ENCODE assay signal across 9 cellular contexts in the genomic region with DNA sequence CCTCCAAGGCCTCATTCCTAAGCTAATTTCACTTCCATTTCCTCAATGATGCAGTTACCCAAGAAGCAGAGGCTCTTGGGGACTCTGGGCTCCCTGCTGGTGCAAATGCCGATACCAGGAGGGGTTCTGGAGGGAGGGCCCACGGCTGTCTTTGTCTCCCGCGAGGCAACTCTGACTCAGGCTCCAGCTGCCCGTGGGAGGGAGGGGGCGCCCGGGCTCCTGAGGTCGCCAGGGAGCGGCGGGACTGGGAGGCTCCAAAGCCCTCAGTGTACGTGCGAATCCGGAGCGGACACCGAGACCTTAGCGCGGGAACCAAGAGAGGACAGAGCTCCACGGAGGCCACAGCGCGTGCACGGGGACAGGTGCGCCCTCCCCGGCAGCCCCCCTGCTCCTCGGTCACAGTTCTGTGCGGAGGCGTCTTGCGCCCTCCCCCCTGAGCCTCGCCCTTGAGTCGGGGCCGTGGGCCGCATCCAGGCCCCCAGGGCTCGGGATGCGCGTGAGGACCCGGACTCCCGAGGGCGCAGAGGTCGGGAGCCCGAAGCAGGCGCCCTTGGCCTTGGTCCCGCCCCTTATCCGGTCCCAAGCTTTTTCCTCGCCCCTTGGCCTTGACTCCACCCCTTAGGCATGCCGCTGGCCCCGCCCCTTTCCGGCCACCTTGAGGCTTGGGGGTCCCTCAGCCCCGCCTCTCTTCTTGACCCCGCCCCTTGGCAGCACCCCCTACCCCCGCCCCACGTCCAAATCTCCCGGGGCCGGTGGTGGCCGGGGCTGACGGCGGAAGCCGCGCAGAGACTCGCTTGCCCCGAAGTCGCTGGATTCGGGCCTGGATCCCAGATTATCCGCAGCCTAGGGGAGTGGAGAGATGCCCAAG. TPM values are rescaled to one million over a fixed set of nuclear protein-coding genes. Genes with fewer than 3 reads are reported as not detected.
DNase-seq lines count a peak whose midpoint lies in the region; ATAC-seq and TF ChIP-seq lines count a peak whose summit lies in the region.
"Had no signal": no experiment of that assay in that cellular context is flagged by ENCODE, and none has a peak within 500 bp of the region (broad histone marks: within the 10 kb centered on the region; RNA-seq: fewer than 3 reads in every experiment).

No MANE protein-coding gene starts in this region.

- peaks cover 0 to 26% (median 14%) of the 10 kb centered on the region in 3 donors for H3K4me1 Mint-ChIP-seq in CD8-positive, alpha-beta memory T cell

- no peaks in the 10 kb centered on the region for H3K9me3 Mint-ChIP-seq in CD8-positive, alpha-beta memory T cell

- peaks cover 14% of the 10 kb centered on the region for H3K27me3 ChIP-seq in CD8-positive, alpha-beta memory T cell (ENCODE audit: insufficient read depth, low read length, poor library complexity, severe bottlenecking)
- H3K27me3 ChIP-seq in HUES64 (ENCODE audit: insufficient read depth, low read length) (peaks cover 85% of the 10 kb centered on the region), cardiac muscle cell (peaks cover 70% of the 10 kb centered on the region), psoas muscle (ENCODE audit: insufficient read depth in 3 of 3, low read length in 2 of 3) (peaks cover 0 to 36% (median 10%) of the 10 kb centered on the region in 3 donors)

- POLR2A ChIA-PET in CD8-positive, alpha-beta memory T cell (lab: Charles Lee) = interaction anchor here (1.4 to 1.5 kb wide), 2 partner anchors 12 to 21 kb away, joined by 8 to 10 read pairs; no protein-coding TSS in a partner anchor

- H3K9ac ChIP-seq in HUES64 (ENCODE audit: low read depth, low read length) = peak overlapping the region; percentile 51; the same call in 1 of the 2 replicates

- peak overlapping the region; percentile 67 for H3K4me3 ChIP-seq in CD8-positive, alpha-beta memory T cell (ENCODE audit: low read length)
- H3K4me3 ChIP-seq in HUES64 (ENCODE audit: low read length) (peak overlapping the region; percentile 58), cardiac muscle cell (peak overlapping the region; percentile 35), psoas muscle (peak overlapping the region; percentile 68)
- H3K4me3 ChIP-seq: SJSA1 had no signal

- intact Hi-C loops in psoas muscle (cut with DNase I) = no loop called here

- peak in 3 of 5 donors; percentile 35 to 67 (median 46) for DNase-seq in CD8-positive, alpha-beta memory T cell
- DNase-seq in activated T-cell treated with anti-CD3 and anti-CD28 coated beads, Interleukin-2, amount 50 U/mL, for 48 hours = peak; percentile 66 to 73
- peak; percentile 47 to 75 for DNase-seq in cardiac muscle cell (ENCODE audit: low read depth in 1 of 2, low spot score in 1 of 2)
- peak; percentile 64 to 78 for DNase-seq in psoas muscle
- no peak for DNase-seq in NCI-H2227 treated with DMSO at 0.1 percent for 48 hours (lab: John Stamatoyannopoulos, UW)
- no peak for DNase-seq in NCI-H446 treated with DMSO at 0.1 percent for 48 hours (lab: John Stamatoyannopoulos, UW)

- no peak for TF ChIP-seq CTCF in cardiac muscle cell (IDR thresholded peaks at IDR 0.05; ENCODE audit: low read depth, low read length)
- no peak for TF ChIP-seq CTCF in psoas muscle (IDR thresholded peaks at IDR 0.05)

- ATAC-seq in GM19397 (IDR thresholded peaks at IDR 0.05; ENCODE audit: unreplicated experiment) = peak; percentile 47
- peak; percentile 56 to 63 (median 59) for ATAC-seq in psoas muscle

- H3K4me1 ChIP-seq in CD8-positive, alpha-beta memory T cell (ENCODE audit: insufficient read depth, low read length) = peaks cover 20% of the 10 kb centered on the region
- H3K4me1 ChIP-seq in HUES64 (ENCODE audit: insufficient read depth, low read length) (0 out of 2 replicates have a peak, but pooled peaks cover 4% of the 10 kb centered on the region), cardiac muscle cell (ENCODE audit: low read depth) (peaks cover 5% of the 10 kb centered on the region), psoas muscle (peaks cover 6% of the 10 kb centered on the region)

- CTCF ChIA-PET in CD8-positive, alpha-beta memory T cell (lab: Charles Lee) = interaction anchor here (0.9 to 2.1 kb wide), 2 partner anchors 12 to 21 kb away, joined by 3 to 7 read pairs; no protein-coding TSS in a partner anchor

- H3K4me3 Mint-ChIP-seq in CD8-positive, alpha-beta memory T cell = peak overlapping the region; percentile 45 to 75 (median 65)

- no peak overlapping the region for H3K27ac ChIP-seq in CD8-positive, alpha-beta memory T cell (ENCODE audit: low read depth, low read length)
- H3K27ac ChIP-seq in HUES64 (ENCODE audit: low read depth, low read length) (peak overlapping the region; percentile 35; the same call in 1 of the 2 replicates), cardiac muscle cell (no peak overlapping the region), psoas muscle (no peak overlapping the region)
- H3K27ac ChIP-seq: SJSA1 had no signal

- peaks cover 9 to 12% of the 10 kb centered on the region in 2 donors for H3K27me3 Mint-ChIP-seq in CD8-positive, alpha-beta memory T cell

- H3K36me3 ChIP-seq in CD8-positive, alpha-beta memory T cell (ENCODE audit: insufficient read depth, low read length) = no peaks in the 10 kb centered on the region
- H3K36me3 ChIP-seq in HUES64 (ENCODE audit: insufficient read depth, low read length) = no peaks in the 10 kb centered on the region
- no peaks in the 10 kb centered on the region for H3K36me3 ChIP-seq in cardiac muscle cell
- no peaks in the 10 kb centered on the region for H3K36me3 ChIP-seq in psoas muscle (ENCODE audit: insufficient read depth in 1 of 2, low read depth in 1 of 2)
- H3K36me3 ChIP-seq: SJSA1 had no signal

- 7% methylated on average over 62 of the region's 62 CpGs for WGBS in HUES64
- WGBS in psoas muscle, 3 donors = 3 to 10% (median 4%) methylated on average over 45 to 62 of the region's 62 CpGs

- H3K27ac Mint-ChIP-seq in CD8-positive, alpha-beta memory T cell = peak overlapping the region in 4 of 8 donors; percentile 24 to 77 (median 42)

- H3K9me3 ChIP-seq in CD8-positive, alpha-beta memory T cell (ENCODE audit: low read length) = no peaks in the 10 kb centered on the region
- no peaks in the 10 kb centered on the region for H3K9me3 ChIP-seq in HUES64 (ENCODE audit: insufficient read depth, low read depth, low read length)
- no peaks in the 10 kb centered on the region for H3K9me3 ChIP-seq in cardiac muscle cell (ENCODE audit: low read depth)
- no peaks in the 10 kb centered on the region for H3K9me3 ChIP-seq in psoas muscle
- H3K9me3 ChIP-seq: SJSA1 had no signal

- no peaks in the 10 kb centered on the region for H3K36me3 Mint-ChIP-seq in CD8-positive, alpha-beta memory T cell

RNA-seq across cellular contexts. Expression of gene SHISA8, which starts 4.7 kb away (rescaled TPM):
- total RNA-seq in CD8-positive, alpha-beta memory T cell = 1 to 10 TPM; 1.3 to 1.4 TPM
- not detected for polyA plus RNA-seq in CD8-positive, alpha-beta memory T cell
- polyA plus RNA-seq in HUES64 (2013, experiment 1 of 2) = not detected
- polyA plus RNA-seq in HUES64 (2013, experiment 2 of 2) = 0.76 TPM
- not detected in 2 replicates for total RNA-seq in cardiac muscle cell
- polyA plus RNA-seq in cardiac muscle cell = 0.16 TPM in 1 of 2 replicates, not detected in the other
- total RNA-seq in psoas muscle = under 1 TPM in 3 of 4 donors, not detected in 1; 0.15 to 0.26 (median 0.26) TPM
- not detected for polyA plus RNA-seq in psoas muscle
- total RNA-seq: SJSA1 had no signal

RNA-seq across cellular contexts. Expression of gene TNFRSF13C, which starts 7.0 kb away (rescaled TPM):
- 1 to 10 TPM; 5.4 to 5.9 TPM for total RNA-seq in CD8-positive, alpha-beta memory T cell
- polyA plus RNA-seq in CD8-positive, alpha-beta memory T cell = 2.0 TPM
- 0.50 TPM for polyA plus RNA-seq in HUES64 (2013, experiment 1 of 2)
- polyA plus RNA-seq in HUES64 (2013, experiment 2 of 2) = 0.89 TPM
- total RNA-seq in cardiac muscle cell = 0.14 and 1.9 TPM in 2 replicates
- 1.1 TPM in 2 replicates for polyA plus RNA-seq in cardiac muscle cell
- 1 to 10 TPM in 1 of 4 donors, under 1 TPM in 3; 0.20 to 1.4 (median 0.38) TPM for total RNA-seq in psoas muscle
- under 1 TPM in 2 of 3 donors, not detected in 1; 0.01 to 0.05 TPM for polyA plus RNA-seq in psoas muscle

RNA-seq across cellular contexts. Expression of gene CENPM, which starts 27.4 kb away (rescaled TPM):
- total RNA-seq in CD8-positive, alpha-beta memory T cell = 10 to 100 TPM; 73.2 to 77.5 TPM
- polyA plus RNA-seq in CD8-positive, alpha-beta memory T cell = 19.2 TPM
- polyA plus RNA-seq in HUES64 (2013, experiment 1 of 2) = 32.5 TPM
- 36.6 TPM for polyA plus RNA-seq in HUES64 (2013, experiment 2 of 2)
- total RNA-seq in cardiac muscle cell = 22.0 and 26.7 TPM in 2 replicates
- 25.8 and 37.0 TPM in 2 replicates for polyA plus RNA-seq in cardiac muscle cell
- 1 to 10 TPM in 2 of 4 donors, under 1 TPM in 1, not detected in 1; 0.59 to 2.3 (median 1.5) TPM for total RNA-seq in psoas muscle
- 1 to 10 TPM in 2 of 3 donors, under 1 TPM in 1; 0.52 to 1.2 (median 1.1) TPM for polyA plus RNA-seq in psoas muscle

RNA-seq across cellular contexts. Expression of gene SEPTIN3, which starts 49.7 kb away (rescaled TPM):
- under 1 TPM; 0.33 to 0.51 TPM for total RNA-seq in CD8-positive, alpha-beta memory T cell
- polyA plus RNA-seq in CD8-positive, alpha-beta memory T cell = not detected
- polyA plus RNA-seq in HUES64 (2013, experiment 1 of 2) = 25.8 TPM
- 31.0 TPM for polyA plus RNA-seq in HUES64 (2013, experiment 2 of 2)
- total RNA-seq in cardiac muscle cell (3.6 and 3.9 TPM in 2 replicates), psoas muscle (under 1 TPM in 1 of 4 donors, not detected in 3; 0.06 TPM)
- polyA plus RNA-seq in cardiac muscle cell (2.9 and 3.4 TPM in 2 replicates), psoas muscle (under 1 TPM; 0.03 to 0.14 (median 0.05) TPM)
- total RNA-seq: SJSA1 had no signal

Comparison
In these comparisons a context has a peak if more than half of its experiments do, and no peak if none do; other contexts are left out.
1. DNase-seq: peak in CD8-positive, alpha-beta memory T cell (3 of 5), activated T-cell treated with anti-CD3 and anti-CD28 coated beads, Interleukin-2, amount 50 U/mL, for 48 hours (2 of 2), cardiac muscle cell (2 of 2) and psoas muscle (2 of 2); none in NCI-H2227 treated with DMSO at 0.1 percent for 48 hours (single experiment) and NCI-H446 treated with DMSO at 0.1 percent for 48 hours (single experiment).
2. Peak in every context shown above with its lines, with median percentiles within 50 percentile points of each other: H3K4me3 ChIP-seq.